In genomic region chrX:118974088-118974907, GRCh38 we compare ENCODE assay signal across 8 cellular contexts. TPM values are rescaled to one million over a fixed set of nuclear protein-coding genes. Genes with fewer than 3 reads are reported as not detected.
A peak's percentile ranks its signal among the peaks of the same experiment; 100 is the strongest.
DNase-seq lines count a peak whose midpoint lies in the region; ATAC-seq and TF ChIP-seq lines count a peak whose summit lies in the region.

Gene LONRF3, plus strand, starts transcription at chrX:118974618. Its CDS starts 163 bp downstream, at chrX:118974781.

- TF ChIP-seq CTCF in HFF-Myc (IDR thresholded peaks at IDR 0.05; ENCODE audit: low read depth, low read length, missing control alignments) = no peak
- no peak for TF ChIP-seq CTCF in cardiac muscle cell (IDR thresholded peaks at IDR 0.05; ENCODE audit: low read depth, low read length)
- no peak for TF ChIP-seq CTCF in type B pancreatic cell (conservative IDR thresholded peaks at IDR 0.05)

- H3K79me1 ChIP-seq in trophoblast cell (ENCODE audit: low read length) = no peaks in the 10 kb centered on the region

- WGBS in trophoblast cell (ENCODE audit: extremely low coverage, insufficient coverage, insufficient read length) = no CpG with 5 or more reads among the region's 45 CpGs

- no peak within 1 kb of the TSS for H2BK12ac ChIP-seq in trophoblast cell (ENCODE audit: low read length)

- H2AK5ac ChIP-seq in trophoblast cell (ENCODE audit: low read length) = no peak within 1 kb of the TSS

- H3K4me1 ChIP-seq in ACC112 (ENCODE audit: control insufficient read depth, insufficient read depth, low read length, unreplicated experiment) = peaks cover 9% of the 10 kb centered on the region
- H3K4me1 ChIP-seq in cardiac muscle cell (ENCODE audit: low read depth) = no peaks in the 10 kb centered on the region
- peaks cover 4 to 14% of the 10 kb centered on the region in 2 experiments for H3K4me1 ChIP-seq in trophoblast cell (ENCODE audit: control insufficient read depth in 1 of 2, insufficient read depth in 2 of 2, low read length in 2 of 2)

- peaks cover 27% of the 10 kb centered on the region for H3K27me3 ChIP-seq in ACC112 (ENCODE audit: insufficient read depth, low read length)
- H3K27me3 ChIP-seq in cardiac muscle cell = peaks cover 95% of the 10 kb centered on the region
- peaks cover 37% of the 10 kb centered on the region for H3K27me3 ChIP-seq in trophoblast cell (ENCODE audit: insufficient read depth, low read length)

- peak within 1 kb of the TSS; percentile 56 for H3K4me2 ChIP-seq in trophoblast cell (ENCODE audit: low read length)

- H3K14ac ChIP-seq in trophoblast cell (ENCODE audit: low read length) = no peak within 1 kb of the TSS

- H3K27ac ChIP-seq in ACC112 (ENCODE audit: low read depth, low read length) = no peak within 1 kb of the TSS
- no peak within 1 kb of the TSS for H3K27ac ChIP-seq in SK-N-MC
- H3K27ac ChIP-seq in cardiac muscle cell = no peak within 1 kb of the TSS
- no peak within 1 kb of the TSS for H3K27ac ChIP-seq in trophoblast cell (ENCODE audit: low read depth, low read length)

- no peaks in the 10 kb centered on the region for H3K9me3 ChIP-seq in SK-N-MC (ENCODE audit: low read depth, low read length)
- no peaks in the 10 kb centered on the region for H3K9me3 ChIP-seq in cardiac muscle cell (ENCODE audit: low read depth)
- H3K9me3 ChIP-seq in trophoblast cell (ENCODE audit: insufficient read depth, low read depth, low read length) = no peaks in the 10 kb centered on the region

- peaks cover 73% of the 10 kb centered on the region for H3K27me3 Mint-ChIP-seq in type B pancreatic cell

- DNase-seq in HFF-Myc (ENCODE audit: extremely low read depth, low read depth) (no peak), SK-N-MC (ENCODE audit: low read depth, low spot score) (no peak), cardiac muscle cell (ENCODE audit: low read depth in 1 of 2, low spot score in 1 of 2) (peak; percentile 13 to 64), trophoblast cell (peak; percentile 18 to 33), type B pancreatic cell (ENCODE audit: extremely low spot score, unreplicated experiment) (no peak)
- peak; percentile 19 for DNase-seq in activated naive CD8-positive, alpha-beta T cell treated with anti-CD3 and anti-CD28 coated beads, Interleukin-2, amount 50 U/mL, for 16 hours (ENCODE audit: low read depth, low spot score)

- H4K8ac ChIP-seq in trophoblast cell (ENCODE audit: low read depth, low read length) = no peak within 1 kb of the TSS

- H3K18ac ChIP-seq in trophoblast cell (ENCODE audit: low read length) = no peak within 1 kb of the TSS

- no peak within 1 kb of the TSS for H3K23ac ChIP-seq in trophoblast cell (ENCODE audit: low read length)

- H2AFZ ChIP-seq in ACC112 (ENCODE audit: low read length, unreplicated experiment) = no peak within 1 kb of the TSS
- no peak within 1 kb of the TSS for H2AFZ ChIP-seq in trophoblast cell (ENCODE audit: insufficient read depth, low read length, poor library complexity)

- no peaks in the 10 kb centered on the region for H3K79me2 ChIP-seq in ACC112 (ENCODE audit: control insufficient read depth, insufficient read depth, low read length, unreplicated experiment)
- H3K79me2 ChIP-seq in trophoblast cell (ENCODE audit: control insufficient read depth, insufficient read depth, low read length, poor library complexity) = no peaks in the 10 kb centered on the region

- H3K4ac ChIP-seq in trophoblast cell (ENCODE audit: low read depth, low read length) = no peak within 1 kb of the TSS

- peak within 1 kb of the TSS; percentile 89 for H3K4me3 Mint-ChIP-seq in type B pancreatic cell

- no peak within 1 kb of the TSS for H3K9ac ChIP-seq in SK-N-MC (ENCODE audit: insufficient read length)
- H3K9ac ChIP-seq in trophoblast cell (ENCODE audit: low read length) = no peak within 1 kb of the TSS

- no peaks in the 10 kb centered on the region for H3K36me3 ChIP-seq in ACC112 (ENCODE audit: insufficient read depth, low read length)
- no peaks in the 10 kb centered on the region for H3K36me3 ChIP-seq in SK-N-MC (ENCODE audit: insufficient read depth, low read length)
- no peaks in the 10 kb centered on the region for H3K36me3 ChIP-seq in cardiac muscle cell
- no peaks in the 10 kb centered on the region for H3K36me3 ChIP-seq in trophoblast cell (ENCODE audit: control insufficient read depth in 1 of 2, insufficient read depth in 2 of 2, low read length in 2 of 2)

- ATAC-seq in HG02938 (IDR thresholded peaks at IDR 0.05; ENCODE audit: unreplicated experiment) = no peak

- H2BK5ac ChIP-seq in trophoblast cell (ENCODE audit: low read depth, low read length, poor library complexity) = no peak within 1 kb of the TSS

- peak within 1 kb of the TSS; percentile 61 for H3K27ac Mint-ChIP-seq in type B pancreatic cell

- no peak within 1 kb of the TSS for H4K12ac ChIP-seq in trophoblast cell (ENCODE audit: low read depth, low read length)

- no peak within 1 kb of the TSS for H4K91ac ChIP-seq in trophoblast cell (ENCODE audit: low read depth, low read length)

- no peaks in the 10 kb centered on the region for H3K4me1 Mint-ChIP-seq in type B pancreatic cell (ENCODE audit: unreplicated experiment)

- no peak within 1 kb of the TSS for H2BK120ac ChIP-seq in trophoblast cell (ENCODE audit: insufficient read depth, low read length, poor library complexity)

- peaks cover 5% of the 10 kb centered on the region for H3K9me3 Mint-ChIP-seq in type B pancreatic cell

- H3K36me3 Mint-ChIP-seq in type B pancreatic cell = no peaks in the 10 kb centered on the region

- H3K4me3 ChIP-seq in ACC112 (ENCODE audit: low read depth, low read length) = peak within 1 kb of the TSS; percentile 76
- H3K4me3 ChIP-seq in HFF-Myc (replicated peaks; ENCODE audit: low read depth, low read length) = 0 out of 2 replicates have a peak within 1 kb of the TSS, but pooled peaks have one; percentile 7
- H3K4me3 ChIP-seq in SK-N-MC = peak within 1 kb of the TSS; percentile 82
- peak within 1 kb of the TSS; percentile 25 for H3K4me3 ChIP-seq in cardiac muscle cell
- H3K4me3 ChIP-seq in trophoblast cell (ENCODE audit: low read depth, low read length) = no peak within 1 kb of the TSS

RNA-seq across cellular contexts. Expression of gene LONRF3, which starts in this region (rescaled TPM):
- 0.09 and 0.18 TPM in 2 replicates for total RNA-seq in cardiac muscle cell
- polyA plus RNA-seq in cardiac muscle cell = 0.09 TPM in 1 of 2 replicates, not detected in the other
- polyA plus RNA-seq in trophoblast cell (2013) = 0.07 and 0.08 TPM in 2 replicates
- total RNA-seq in type B pancreatic cell (ENCODE audit: low replicate concordance) = 0.88 and 1.5 TPM in 2 replicates

Comparison
In these comparisons a context has a peak if more than half of its experiments do, and no peak if none do; other contexts are left out.
1. Peak in DNase-seq and H3K4me3 ChIP-seq in cardiac muscle cell; RNA of the gene not detected or under 1 TPM.
2. DNase-seq: peak in activated naive CD8-positive, alpha-beta T cell treated with anti-CD3 and anti-CD28 coated beads, Interleukin-2, amount 50 U/mL, for 16 hours (single experiment) and trophoblast cell (2 of 2); none in HFF-Myc (single experiment), SK-N-MC (single experiment) and type B pancreatic cell (single experiment).